In genomic region chr1:59393211-59394180, GRCh38 we compare ENCODE assay signal across 9 cellular contexts.
DNase-seq lines count a peak whose midpoint lies in the region; ATAC-seq and TF ChIP-seq lines count a peak whose summit lies in the region.
"Had no signal": no experiment of that assay in that cellular context is flagged by ENCODE, and none has a peak within 500 bp of the region (broad histone marks: within the 10 kb centered on the region; RNA-seq: fewer than 3 reads in every experiment).

No MANE protein-coding gene starts in this region.

- H3K4me1 Mint-ChIP-seq in neural crest cell: peaks cover 51% of the 10 kb centered on the region

- peak overlapping the region; percentile 50 for H3K4me3 Mint-ChIP-seq in neural crest cell

- ATAC-seq in GM21360 (IDR thresholded peaks at IDR 0.05; ENCODE audit: unreplicated experiment): no peak
- ATAC-seq in HG02610 (IDR thresholded peaks at IDR 0.05; ENCODE audit: unreplicated experiment): no peak
- ATAC-seq: GM12878 had no signal

- peak overlapping the region; percentile 83 for H3K27ac Mint-ChIP-seq in neural crest cell (ENCODE audit: unreplicated experiment)

- DNase-seq in DMS153 (lab: John Stamatoyannopoulos, UW) (peak; percentile 61), NCI-H82 treated with DMSO at 0.1 percent for 48 hours (lab: John Stamatoyannopoulos, UW; ENCODE audit: unreplicated experiment) (peak; percentile 60), fibroblast of peridontal ligament (ENCODE audit: extremely low read depth) (peak; percentile 98), neural crest cell (ENCODE audit: low read depth, low spot score) (peak; percentile 18), NOMO-1 treated with dmso at 0.1 percent for 144 hours (lab: John Stamatoyannopoulos, UW; ENCODE audit: unreplicated experiment) (no peak), hepatic stellate cell (ENCODE audit: low spot score) (no peak)

- no peaks in the 10 kb centered on the region for H3K27me3 Mint-ChIP-seq in neural crest cell (ENCODE audit: low read depth)

- H3K9me3 Mint-ChIP-seq in neural crest cell: no peaks in the 10 kb centered on the region

- no peaks in the 10 kb centered on the region for H3K36me3 Mint-ChIP-seq in neural crest cell (ENCODE audit: low read depth)

- no peak for TF ChIP-seq CTCF in neural crest cell (conservative IDR thresholded peaks at IDR 0.05)

Comparison
In these comparisons a context has a peak if more than half of its experiments do, and no peak if none do; other contexts are left out.
1. DNase-seq: peak in DMS153 (single experiment), NCI-H82 treated with DMSO at 0.1 percent for 48 hours (single experiment), fibroblast of peridontal ligament (single experiment) and neural crest cell (single experiment); none in NOMO-1 treated with dmso at 0.1 percent for 144 hours (single experiment) and hepatic stellate cell (single experiment).